20 cellular contexts compared by ENCODE assay signal in the genomic region with DNA sequence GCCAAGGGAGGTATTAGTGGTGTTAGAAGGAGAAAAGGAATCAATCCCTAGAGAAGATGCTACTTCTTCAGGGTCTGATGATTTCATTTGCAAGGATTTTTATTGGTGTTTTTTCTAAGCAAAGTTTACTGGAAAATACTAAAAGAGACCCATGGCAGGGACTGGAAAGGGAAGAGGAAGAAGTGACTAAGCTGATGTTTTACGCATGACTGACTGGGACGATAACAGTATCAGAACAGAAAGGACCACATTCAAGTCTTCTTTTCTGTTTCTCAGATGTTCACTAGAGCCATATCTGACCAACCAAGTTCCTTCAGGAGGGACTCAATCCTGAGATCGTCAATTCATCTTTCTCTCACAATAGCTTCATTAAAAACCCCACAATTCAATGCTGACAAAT. TPM values are rescaled to one million over a fixed set of nuclear protein-coding genes. Genes with fewer than 3 reads are reported as not detected.
DNase-seq lines count a peak whose midpoint lies in the region; ATAC-seq, FAIRE-seq and TF ChIP-seq lines count a peak whose summit lies in the region.
"Had no signal": no experiment of that assay in that cellular context is flagged by ENCODE, and none has a peak within 500 bp of the region (broad histone marks: within the 10 kb centered on the region; RNA-seq: fewer than 3 reads in every experiment).

No MANE protein-coding gene starts in this region.

- no peak for TF ChIP-seq CTCF in A673 (conservative IDR thresholded peaks at IDR 0.05; ENCODE audit: low read depth, low read length)
- no peak for TF ChIP-seq CTCF in activated B cell treated with CpG ODN at 0.5 μM for 24 hours (IDR thresholded peaks at IDR 0.05)
- no peak for TF ChIP-seq CTCF in tibial nerve (IDR thresholded peaks at IDR 0.05)
- no peak for TF ChIP-seq CTCF in ascending aorta (IDR thresholded peaks at IDR 0.05)

- intact Hi-C loops in A673 (cut with micrococcal nuclease; ENCODE audit: unreplicated experiment) (no loop called here), activated B cell treated with CpG ODN at 0.5 μM for 24 hours (cut with micrococcal nuclease) (no loop called here), ascending aorta (cut with DNase I) (no loop called here)

- no peak for TF ChIP-seq POLR2A in tibial nerve (IDR thresholded peaks at IDR 0.05)
- TF ChIP-seq POLR2A in H54 (IDR thresholded peaks at IDR 0.05; ENCODE audit: low read depth, low read length): no peak

- no peaks in the 10 kb centered on the region for H3K9me3 Mint-ChIP-seq in activated B cell treated with CpG ODN at 0.5 μM for 24 hours
- H3K9me3 Mint-ChIP-seq: activated naive CD4-positive, alpha-beta T cell treated with anti-CD3 and anti-CD28 coated beads, Interleukin-2, amount 50 U/mL, for 72 hours; type B pancreatic cell had no signal

- no peak for FAIRE-seq in H54 (lab: Jason Lieb, UNC)
- FAIRE-seq: A204.1 had no signal

- H3K4me1 ChIP-seq in A673 (ENCODE audit: insufficient read depth, low read length, poor library complexity, severe bottlenecking) (peaks cover 3% of the 10 kb centered on the region), tibial nerve (peaks cover 0 to 3% (median 0%) of the 10 kb centered on the region in 4 donors), ascending aorta (no peaks in the 10 kb centered on the region)

- H3K4me3 ChIP-seq in A673 (ENCODE audit: low read depth, low read length, poor library complexity, severe bottlenecking) (no peak overlapping the region), tibial nerve (no peak overlapping the region), ascending aorta (no peak overlapping the region)

- DNase-seq in A673 (ENCODE audit: low spot score) (peak; percentile 21), activated B cell treated with CpG ODN at 0.5 μM for 24 hours (no peak), germinal center (ENCODE audit: low spot score) (peak; percentile 15), tibial nerve (ENCODE audit: low spot score in 2 of 2) (no peak), H54 (ENCODE audit: insufficient read length, low spot score) (no peak), ascending aorta (ENCODE audit: low spot score in 2 of 2) (no peak)
- DNase-seq: activated T-cell treated with anti-CD3 and anti-CD28 coated beads, Interleukin-2, amount 50 U/mL, for 1 hour; DMS53; hippocampal formation; NCI-H2107; NCI-H526 treated with DMSO at 0.1 percent for 48 hours; nephron progenitor cell; stimulated activated naive CD4-positive, alpha-beta T cell treated with Interleukin-2 at 50 U/mL for 16 hours had no signal

- no peak for TF ChIP-seq EP300 in tibial nerve (IDR thresholded peaks at IDR 0.05)

- peaks cover 21% of the 10 kb centered on the region for H3K4me1 Mint-ChIP-seq in activated B cell treated with CpG ODN at 0.5 μM for 24 hours
- H3K4me1 Mint-ChIP-seq: mesothelial cell of epicardium, nephron progenitor cell had no signal

- H3K27me3 Mint-ChIP-seq in activated B cell treated with CpG ODN at 0.5 μM for 24 hours: no peaks in the 10 kb centered on the region
- H3K27me3 Mint-ChIP-seq: IgD-negative memory B cell, type B pancreatic cell had no signal

- BruUV-seq in A673 (replicated peaks; lab: Mats Ljungman, UMichigan): no TSS peak

- POLR2A ChIA-PET in A673 (lab: Charles Lee; ENCODE audit: low non-redundant PET) (no interaction called here), activated B cell treated with CpG ODN at 0.5 μM for 24 hours (lab: Charles Lee) (interaction anchor here (0.7 to 1.0 kb wide), 2 partner anchors 9 to 18 kb away, joined by 3 to 4 read pairs; a partner anchor contains a TSS)

- no peak overlapping the region for H3K27ac ChIP-seq in A673 (ENCODE audit: low read depth, low read length, poor library complexity, severe bottlenecking)
- H3K27ac ChIP-seq in tibial nerve: no peak overlapping the region
- no peak overlapping the region for H3K27ac ChIP-seq in ascending aorta

- ATAC-seq in HG02852 (IDR thresholded peaks at IDR 0.05; ENCODE audit: unreplicated experiment) (peak; percentile 55), activated B cell treated with CpG ODN at 0.5 μM for 24 hours (ENCODE audit: low read depth) (peak; percentile 31), GM21360 (IDR thresholded peaks at IDR 0.05; ENCODE audit: unreplicated experiment) (no peak)
- ATAC-seq: activated naive CD4-positive, alpha-beta T cell treated with anti-CD3 and anti-CD28 coated beads, Interleukin-2, amount 50 U/mL, for 72 hours had no signal

- 70 to 76% methylated on average over 3 of the region's 3 CpGs for WGBS in tibial nerve, 2 donors

- no peaks in the 10 kb centered on the region for H3K36me3 Mint-ChIP-seq in activated B cell treated with CpG ODN at 0.5 μM for 24 hours (ENCODE audit: low read depth)
- H3K36me3 Mint-ChIP-seq: IgD-negative memory B cell, mesothelial cell of epicardium, type B pancreatic cell had no signal

- no peaks in the 10 kb centered on the region for H3K36me3 ChIP-seq in A673 (ENCODE audit: insufficient read depth, low read length, poor library complexity, severe bottlenecking)
- no peaks in the 10 kb centered on the region for H3K36me3 ChIP-seq in tibial nerve
- H3K36me3 ChIP-seq in ascending aorta: no peaks in the 10 kb centered on the region

- H3K9me3 ChIP-seq in A673 (ENCODE audit: low read depth, low read length, poor library complexity, severe bottlenecking) (no peaks in the 10 kb centered on the region), tibial nerve (no peaks in the 10 kb centered on the region), ascending aorta (no peaks in the 10 kb centered on the region)

- CTCF ChIA-PET in A673 (lab: Charles Lee) (interaction anchor here (0.6 to 1.7 kb wide), 2 partner anchors 511 to 640 kb away, joined by 3 to 5 read pairs; no protein-coding TSS in a partner anchor), activated B cell treated with CpG ODN at 0.5 μM for 24 hours (lab: Charles Lee) (no interaction called here)

- peak overlapping the region; percentile 30 for H3K27ac Mint-ChIP-seq in activated B cell treated with CpG ODN at 0.5 μM for 24 hours
- H3K27ac Mint-ChIP-seq: activated naive CD4-positive, alpha-beta T cell treated with anti-CD3 and anti-CD28 coated beads, Interleukin-2, amount 50 U/mL, for 72 hours; IgD-negative memory B cell; mesothelial cell of epicardium; nephron progenitor cell; type B pancreatic cell had no signal

- no peak overlapping the region for H3K4me3 Mint-ChIP-seq in activated B cell treated with CpG ODN at 0.5 μM for 24 hours
- H3K4me3 Mint-ChIP-seq: IgD-negative memory B cell, mesothelial cell of epicardium, nephron progenitor cell, type B pancreatic cell had no signal

- no peaks in the 10 kb centered on the region for H3K27me3 ChIP-seq in A673 (replicated peaks; ENCODE audit: insufficient read depth, low read depth, low read length, poor library complexity)
- no peaks in the 10 kb centered on the region for H3K27me3 ChIP-seq in tibial nerve
- no peaks in the 10 kb centered on the region for H3K27me3 ChIP-seq in ascending aorta

RNA-seq across cellular contexts. Expression of a gene that starts 18.6 kb away (rescaled TPM):
- total RNA-seq in A673 (2021): 32.1 and 34.4 TPM in 2 replicates
- total RNA-seq in activated B cell treated with CpG ODN at 0.5 μM for 24 hours: 28.8 and 30.2 TPM in 2 replicates
- 10 to 100 TPM; 19.4 to 50.5 (median 26.2) TPM for total RNA-seq in tibial nerve
- 50.0 TPM for total RNA-seq in ascending aorta

RNA-seq across cellular contexts. Expression of a gene that starts 30.0 kb away (rescaled TPM):
- total RNA-seq in A673 (2021): 13.7 and 14.0 TPM in 2 replicates
- 13.3 and 13.5 TPM in 2 replicates for total RNA-seq in activated B cell treated with CpG ODN at 0.5 μM for 24 hours
- 10 to 100 TPM; 16.3 to 37.2 (median 20.3) TPM for total RNA-seq in tibial nerve
- total RNA-seq in ascending aorta: 54.8 TPM

Comparison
In these comparisons a context has a peak if more than half of its experiments do, and no peak if none do; other contexts are left out.
1. DNase-seq: peak in A673 (single experiment) and germinal center (single experiment); none in activated B cell treated with CpG ODN at 0.5 μM for 24 hours (single experiment), tibial nerve (0 of 2), H54 (single experiment) and ascending aorta (0 of 2).